Comparison of ENCODE assay signal across 9 cellular contexts in genomic region chr16:83807327-83807709, GRCh38. TPM values are rescaled to one million over a fixed set of nuclear protein-coding genes. Genes with fewer than 3 reads are reported as not detected.
DNase-seq lines count a peak whose midpoint lies in the region; ATAC-seq and TF ChIP-seq lines count a peak whose summit lies in the region.
"Had no signal": no experiment of that assay in that cellular context is flagged by ENCODE, and none has a peak within 500 bp of the region (broad histone marks: within the 10 kb centered on the region; RNA-seq: fewer than 3 reads in every experiment).

No MANE protein-coding gene starts in this region.

- peaks cover 7% of the 10 kb centered on the region for H3K4me1 ChIP-seq in neuron (ENCODE audit: insufficient read depth, low read length)

- ATAC-seq in HG03571 (IDR thresholded peaks at IDR 0.05; ENCODE audit: unreplicated experiment) (peak; percentile 3), HG03432 (IDR thresholded peaks at IDR 0.05; ENCODE audit: unreplicated experiment) (no peak)

- H3K4me3 ChIP-seq in dorsolateral prefrontal cortex (peak overlapping the region; percentile 64 to 98 (median 88)), neuron (ENCODE audit: low read length) (no peak overlapping the region)

- H3K27ac Mint-ChIP-seq in Calu3 (ENCODE audit: unreplicated experiment) = no peak overlapping the region

- peaks cover 25% of the 10 kb centered on the region for H3K4me1 Mint-ChIP-seq in Calu3 (ENCODE audit: low read depth, unreplicated experiment)

- CTCF ChIA-PET in Calu3 (lab: Charles Lee) = interaction anchor here (0.5 kb wide), 1 partner anchor 90 kb away, joined by 3 read pairs; no protein-coding TSS in a partner anchor

- H3K27me3 ChIP-seq in dorsolateral prefrontal cortex (no peaks in the 10 kb centered on the region), neuron (ENCODE audit: insufficient read depth, low read length) (no peaks in the 10 kb centered on the region)

- TF ChIP-seq CTCF in Calu3 (IDR thresholded peaks at IDR 0.05; ENCODE audit: unreplicated experiment) = no peak
- TF ChIP-seq CTCF in dorsolateral prefrontal cortex (IDR thresholded peaks at IDR 0.05 in 54 of 56, conservative IDR thresholded peaks at IDR 0.05 in 2 of 56; ENCODE audit: low read depth in 1 of 56, partially characterized antibody in 56 of 56) = no peak

- DNase-seq in Calu3 (no peak), dorsolateral prefrontal cortex (no peak), NCI-H2107 treated with DMSO at 0.1 percent for 48 hours (lab: John Stamatoyannopoulos, UW; ENCODE audit: unreplicated experiment) (no peak), NCI-H2227 (lab: John Stamatoyannopoulos, UW; ENCODE audit: unreplicated experiment) (no peak)
- DNase-seq in stimulated activated naive CD4-positive, alpha-beta T cell treated with Interleukin-2 at 50 U/mL for 16 hours (lab: John Stamatoyannopoulos, UW) = no peak

- intact Hi-C loops in Calu3 (cut with micrococcal nuclease; ENCODE audit: unreplicated experiment) = no loop called here
- intact Hi-C loops in dorsolateral prefrontal cortex (cut with DNase I) = loop anchor here (5.0 to 10.0 kb wide), 3 partner anchors 35 to 65 kb away; no protein-coding TSS in a partner anchor

- H3K27me3 Mint-ChIP-seq in Calu3 (ENCODE audit: unreplicated experiment) = no peaks in the 10 kb centered on the region
- H3K27me3 Mint-ChIP-seq: stimulated activated naive CD8-positive, alpha-beta T cell treated with anti-CD3 and anti-CD28 coated beads, Interleukin-15, Interleukin-2, amounts not matched to agents 100 ng/mL and 50 ng/mL, for 24 hours had no signal

- peak overlapping the region; percentile 92 for H3K4me3 Mint-ChIP-seq in Calu3 (ENCODE audit: low read depth, unreplicated experiment)

- peak overlapping the region; percentile 82 for H2AFZ ChIP-seq in neuron (ENCODE audit: low read depth, low read length)

- peaks cover 36% of the 10 kb centered on the region for H3K36me3 Mint-ChIP-seq in Calu3 (ENCODE audit: insufficient read depth, unreplicated experiment)

- no peaks in the 10 kb centered on the region for H3K9me3 ChIP-seq in neuron (ENCODE audit: low read length)

- no TSS peak for BruUV-seq in Calu3 (replicated peaks; lab: Mats Ljungman, UMichigan)

- H3K9me3 Mint-ChIP-seq in Calu3 (ENCODE audit: low read depth, unreplicated experiment) = no peaks in the 10 kb centered on the region
- H3K9me3 Mint-ChIP-seq: stimulated activated naive CD8-positive, alpha-beta T cell treated with anti-CD3 and anti-CD28 coated beads, Interleukin-15, Interleukin-2, amounts not matched to agents 100 ng/mL and 50 ng/mL, for 24 hours had no signal

- peak overlapping the region in 49 of 59 donors; percentile 14 to 93 (median 79) for H3K27ac ChIP-seq in dorsolateral prefrontal cortex

- peaks cover 25% of the 10 kb centered on the region for H3K36me3 ChIP-seq in neuron (ENCODE audit: insufficient read depth, low read length)

RNA-seq across cellular contexts. Expression of gene HSBP1, which starts 0.5 kb away (rescaled TPM):
- total RNA-seq in Calu3 (2022) = 216 and 217 TPM in 2 replicates
- 100 to 1,000 TPM in 55 of 120 experiments, 10 to 100 TPM in 65; 60.5 to 133 (median 98.8) TPM for total RNA-seq in dorsolateral prefrontal cortex
